Comparison of ENCODE assay signal across 8 cellular contexts in genomic region chr5:179763215-179763945, GRCh38. TPM values are rescaled to one million over a fixed set of nuclear protein-coding genes. Genes with fewer than 3 reads are reported as not detected.
A peak's percentile ranks its signal among the peaks of the same experiment; 100 is the strongest.
DNase-seq lines count a peak whose midpoint lies in the region; ATAC-seq and TF ChIP-seq lines count a peak whose summit lies in the region.

No MANE protein-coding gene starts in this region.

- H3K4me3 ChIP-seq in PC-3 (ENCODE audit: low read length) (no peak overlapping the region), heart left ventricle (no peak overlapping the region)

- peaks cover 10% of the 10 kb centered on the region; the same call in 1 of the 2 replicates for H3K36me3 ChIP-seq in PC-3 (ENCODE audit: low read depth, low read length)
- H3K36me3 ChIP-seq in heart left ventricle = peaks cover 0 to 33% (median 25%) of the 10 kb centered on the region in 9 donors

- H2AFZ ChIP-seq in PC-3 (ENCODE audit: low read length) = no peak overlapping the region

- no peak overlapping the region for H3K9ac ChIP-seq in PC-3 (ENCODE audit: low read length)

- TF ChIP-seq CTCF in PC-3 (conservative IDR thresholded peaks at IDR 0.05; ENCODE audit: low read depth, low read length) = peak; percentile 84
- peak; percentile 79 to 96 (median 89) for TF ChIP-seq CTCF in heart left ventricle (IDR thresholded peaks at IDR 0.05)

- no peaks in the 10 kb centered on the region for H4K20me1 ChIP-seq in PC-3 (ENCODE audit: low read length)

- H3K4me1 ChIP-seq in PC-3 (ENCODE audit: insufficient read depth, low read length) = peaks cover 42% of the 10 kb centered on the region
- H3K4me1 ChIP-seq in heart left ventricle = peaks cover 0 to 96% (median 68%) of the 10 kb centered on the region in 12 donors

- H3K9me3 ChIP-seq in PC-3 (ENCODE audit: low read length) = no peaks in the 10 kb centered on the region
- no peaks in the 10 kb centered on the region for H3K9me3 ChIP-seq in heart left ventricle

- TF ChIP-seq POLR2A in heart left ventricle (IDR thresholded peaks at IDR 0.05) = no peak

- H3K27ac ChIP-seq in PC-3 (ENCODE audit: low read length) (no peak overlapping the region), heart left ventricle (peak overlapping the region in 3 of 12 donors; percentile 35 to 51 (median 35))

- H3K4me2 ChIP-seq in PC-3 (ENCODE audit: low read length) = peak overlapping the region; percentile 50

- intact Hi-C loops in PC-3 (cut with micrococcal nuclease) = loop anchor here (1.0 to 2.0 kb wide), 3 partner anchors 31 to 57 kb away; partner anchors contain the start of genes MAML1 and SQSTM1
- intact Hi-C loops in heart left ventricle (cut with DNase I) = loop anchor here in 8 of 10 donors (1.0 to 10.0 kb wide), 8 partner anchors 31 to 144 kb away; partner anchors contain the start of genes TBC1D9B (in 4 of the 8) and MRNIP (in 1 of the 8)
- intact Hi-C loops in posterior cingulate gyrus (cut with DNase I) = loop anchor here (5.0 kb wide), 1 partner anchor 34 kb away; no protein-coding TSS in a partner anchor

- H3K79me2 ChIP-seq in PC-3 (ENCODE audit: low read length) = peaks cover 49% of the 10 kb centered on the region

- peaks cover 8% of the 10 kb centered on the region for H3F3A ChIP-seq in PC-3 (ENCODE audit: low read length, unreplicated experiment)

- ATAC-seq in HG03442 (IDR thresholded peaks at IDR 0.05; ENCODE audit: unreplicated experiment) = peak; percentile 36
- peak; percentile 63 for ATAC-seq in PC-3
- ATAC-seq in heart left ventricle = peak in 3 of 4 donors; percentile 47 to 79 (median 66)
- ATAC-seq in GM21423 (IDR thresholded peaks at IDR 0.05; ENCODE audit: unreplicated experiment) = no peak

- no peaks in the 10 kb centered on the region for H3K9me2 ChIP-seq in PC-3 (replicated peaks; ENCODE audit: low read length)

- POLR2A ChIA-PET in PC-3 (lab: Charles Lee; ENCODE audit: unreplicated experiment) = no interaction called here

- H3K27me3 ChIP-seq in PC-3 (ENCODE audit: low read length) (no peaks in the 10 kb centered on the region), heart left ventricle (no peaks in the 10 kb centered on the region)

- BruUV-seq in PC-3 (replicated peaks; lab: Mats Ljungman, UMichigan) = no TSS peak

- DNase-seq in NCI-H1417 (lab: John Stamatoyannopoulos, UW) = peak in 2 of 3 experiments; percentile 39 to 62
- no peak for DNase-seq in NCI-H1417 treated with DMSO at 0.1 percent for 48 hours (lab: John Stamatoyannopoulos, UW)
- DNase-seq in PC-3 = peak; percentile 77
- DNase-seq in activated effector memory CD4-positive, alpha-beta T cell treated with anti-CD3 and anti-CD28 coated beads, Interleukin-2, amount 50 U/mL, for 16 hours = peak; percentile 77
- DNase-seq in heart left ventricle = peak in 3 of 5 donors; percentile 67 to 73 (median 69)
- DNase-seq in posterior cingulate gyrus = peak in 7 of 10 donors; percentile 53 to 91 (median 60)

- CTCF ChIA-PET in PC-3 (lab: Charles Lee) = interaction anchor here (0.7 kb wide), 1 partner anchor 74 kb away, joined by 3 read pairs; no protein-coding TSS in a partner anchor

- 20 to 31% (median 27%) methylated on average over 10 of the region's 10 CpGs for WGBS in heart left ventricle, 4 donors

RNA-seq across cellular contexts. Expression of gene LTC4S, which starts 30.4 kb away (rescaled TPM):
- 1.5 and 3.6 TPM in 2 replicates for total RNA-seq in PC-3 (2014; rRNA removed)
- total RNA-seq in heart left ventricle = 10 to 100 TPM in 4 of 9 donors, 1 to 10 TPM in 5; 4.5 to 16.7 (median 9.5) TPM
- 10 to 100 TPM in 1 of 2 donors, 1 to 10 TPM in 1; 3.3 to 13.8 TPM for polyA plus RNA-seq in heart left ventricle

RNA-seq across cellular contexts. Expression of gene MAML1, which starts 30.8 kb away (rescaled TPM):
- total RNA-seq in PC-3 (2014; rRNA removed) (10.6 and 17.9 TPM in 2 replicates), heart left ventricle (10 to 100 TPM in 8 of 9 donors, 1 to 10 TPM in 1; 9.5 to 18.0 (median 11.9) TPM)
- polyA plus RNA-seq in heart left ventricle = 1 to 10 TPM; 6.9 to 9.0 TPM

RNA-seq across cellular contexts. Expression of gene MGAT4B, which starts 43.3 kb away (rescaled TPM):
- 88.9 and 113 TPM in 2 replicates for total RNA-seq in PC-3 (2014; rRNA removed)
- 100 to 1,000 TPM in 6 of 9 donors, 10 to 100 TPM in 3; 84.2 to 209 (median 112) TPM for total RNA-seq in heart left ventricle
- polyA plus RNA-seq in heart left ventricle = 10 to 100 TPM; 49.6 to 89.7 TPM

RNA-seq across cellular contexts. Expression of gene SQSTM1, which starts 57.3 kb away (rescaled TPM):
- total RNA-seq in PC-3 (2014; rRNA removed) (253 and 341 TPM in 2 replicates), heart left ventricle (100 to 1,000 TPM; 266 to 747 (median 402) TPM)
- polyA plus RNA-seq in heart left ventricle = 100 to 1,000 TPM; 177 to 266 TPM
